Comparison of ENCODE assay signal across 1 cellular context in the genomic region with DNA sequence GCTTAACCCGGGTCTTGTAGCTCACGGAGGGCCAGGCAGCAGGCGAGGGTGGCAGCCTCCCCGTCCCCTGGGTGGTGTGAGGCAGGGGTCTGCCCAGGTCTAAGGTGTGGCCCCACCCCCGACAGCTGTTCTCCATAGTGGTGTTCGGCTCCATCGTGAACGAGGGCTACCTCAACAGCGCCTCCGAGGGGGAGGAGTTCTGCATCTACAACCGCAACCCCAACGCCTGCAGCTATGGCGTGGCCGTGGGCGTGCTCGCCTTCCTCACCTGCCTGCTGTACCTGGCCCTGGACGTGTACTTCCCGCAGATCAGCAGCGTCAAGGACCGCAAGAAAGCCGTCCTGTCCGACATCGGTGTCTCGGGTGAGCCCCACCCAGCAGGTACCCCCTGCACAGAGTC.
TF ChIP-seq lines count a peak whose summit lies in the region.

No MANE protein-coding gene starts in this region.

TF ChIP-seq in H1, 55 proteins besides CTCF, POLR2A, EP300 and RAD21:
- no peak for TF ChIP-seq GABPA (IDR thresholded peaks at IDR 0.05; ENCODE audit: borderline replicate concordance, insufficient read depth, low read length)
- TF ChIP-seq TEAD4 (IDR thresholded peaks at IDR 0.05; ENCODE audit: low read depth, low read length), result no peak
- no peak for TF ChIP-seq TAF1 (IDR thresholded peaks at IDR 0.05; ENCODE audit: low read depth, low read length)
- TF ChIP-seq POLR2AphosphoS5 (IDR thresholded peaks at IDR 0.05; ENCODE audit: low read depth, low read length), result no peak
- no peak for TF ChIP-seq CBX5 (IDR thresholded peaks at IDR 0.05; ENCODE audit: low read depth, low read length)
- no peak for TF ChIP-seq SIRT6 (IDR thresholded peaks at IDR 0.05; ENCODE audit: low read length)
- TF ChIP-seq CBX8 (IDR thresholded peaks at IDR 0.05; ENCODE audit: borderline replicate concordance, low read depth, low read length), result no peak
- TF ChIP-seq EZH2 (IDR thresholded peaks at IDR 0.05; ENCODE audit: low read depth, low read length, severe bottlenecking), result no peak
- TF ChIP-seq TCF12 (IDR thresholded peaks at IDR 0.05; ENCODE audit: low read depth, low read length), result no peak
